9 cellular contexts compared by ENCODE assay signal in genomic region chr18:48924621-48925601, GRCh38. TPM values are rescaled to one million over a fixed set of nuclear protein-coding genes. Genes with fewer than 3 reads are reported as not detected.
DNase-seq lines count a peak whose midpoint lies in the region; ATAC-seq and TF ChIP-seq lines count a peak whose summit lies in the region.
"Had no signal": no experiment of that assay in that cellular context is flagged by ENCODE, and none has a peak within 500 bp of the region (broad histone marks: within the 10 kb centered on the region; RNA-seq: fewer than 3 reads in every experiment).

No MANE protein-coding gene starts in this region.

- H3K36me3 ChIP-seq in liver (ENCODE audit: control insufficient read depth in 4 of 4, insufficient read depth in 3 of 4, low read depth in 1 of 4, low read length in 3 of 4): peaks cover 5 to 15% (median 7%) of the 10 kb centered on the region in 4 donors

- peak overlapping the region; percentile 90 for H3K27ac Mint-ChIP-seq in activated naive CD8-positive, alpha-beta T cell treated with anti-CD3 and anti-CD28 coated beads, Interleukin-2, amount 10 ng/mL, durations not matched to agents 7 days and 5 days

- peak overlapping the region in 1 of 2 donors; percentile 42 for H3K9ac ChIP-seq in liver (ENCODE audit: low read depth in 1 of 2, low read length in 2 of 2)

- no peak for TF ChIP-seq CTCF in liver (IDR thresholded peaks at IDR 0.05; ENCODE audit: low read depth, low read length, missing input control)

- H3K27me3 ChIP-seq in liver (ENCODE audit: control insufficient read depth in 4 of 4, insufficient read depth in 4 of 4, low read length in 3 of 4): no peaks in the 10 kb centered on the region

- H3K9me3 Mint-ChIP-seq in activated naive CD8-positive, alpha-beta T cell treated with anti-CD3 and anti-CD28 coated beads, Interleukin-2, amount 10 ng/mL, durations not matched to agents 7 days and 5 days: no peaks in the 10 kb centered on the region

- POLR2A ChIA-PET in activated naive CD8-positive, alpha-beta T cell treated with anti-CD3 and anti-CD28 coated beads, Interleukin-2, amount 10 ng/mL, durations not matched to agents 7 days and 5 days (lab: Charles Lee): interaction anchor here (0.5 to 3.7 kb wide), 11 partner anchors 8 to 82 kb away, joined by 3 to 21 read pairs (median 3); no protein-coding TSS in a partner anchor

- no peak for ATAC-seq in activated naive CD8-positive, alpha-beta T cell treated with anti-CD3 and anti-CD28 coated beads, Interleukin-2, amount 10 ng/mL, durations not matched to agents 7 days and 5 days (ENCODE audit: low read depth)
- ATAC-seq in GM21381 (IDR thresholded peaks at IDR 0.05; ENCODE audit: unreplicated experiment) (no peak), GM21723 (IDR thresholded peaks at IDR 0.05; ENCODE audit: unreplicated experiment) (no peak), GM18867 (IDR thresholded peaks at IDR 0.05; ENCODE audit: unreplicated experiment) (no peak)

- TF ChIP-seq RAD21 in liver (IDR thresholded peaks at IDR 0.05): no peak

- 34% methylated on average over 18 of the region's 18 CpGs for WGBS in liver

- no peak overlapping the region for H3K4me3 ChIP-seq in liver (ENCODE audit: low read depth in 1 of 3, low read length in 3 of 3)

- peaks cover 73% of the 10 kb centered on the region for H3K4me1 Mint-ChIP-seq in activated naive CD8-positive, alpha-beta T cell treated with anti-CD3 and anti-CD28 coated beads, Interleukin-2, amount 10 ng/mL, durations not matched to agents 7 days and 5 days

- H3K27ac ChIP-seq in liver (ENCODE audit: low read depth in 1 of 2, low read length in 2 of 2) (peak overlapping the region; percentile 58 to 79), substantia nigra (ENCODE audit: low read depth, low read length, poor library complexity, severe bottlenecking) (peak overlapping the region; percentile 59)

- H3K36me3 Mint-ChIP-seq in activated naive CD8-positive, alpha-beta T cell treated with anti-CD3 and anti-CD28 coated beads, Interleukin-2, amount 10 ng/mL, durations not matched to agents 7 days and 5 days: peaks cover 34% of the 10 kb centered on the region

- H3K27me3 Mint-ChIP-seq in activated naive CD8-positive, alpha-beta T cell treated with anti-CD3 and anti-CD28 coated beads, Interleukin-2, amount 10 ng/mL, durations not matched to agents 7 days and 5 days: no peaks in the 10 kb centered on the region

- peak; percentile 19 to 26 for DNase-seq in activated CD4-positive, alpha-beta T cell treated with anti-CD3 and anti-CD28 coated beads for 4 hours
- no peak for DNase-seq in activated CD4-positive, alpha-beta T cell treated with anti-CD3 and anti-CD28 coated beads, Interleukin-2, amount 50 U/mL, for 1 hour
- peak; percentile 61 for DNase-seq in activated naive CD8-positive, alpha-beta T cell treated with anti-CD3 and anti-CD28 coated beads, Interleukin-2, amount 10 ng/mL, durations not matched to agents 7 days and 5 days
- DNase-seq in substantia nigra (lab: John Stamatoyannopoulos, UW): peak in 3 of 49 donors; percentile 27 to 48 (median 31)
- DNase-seq: NCI-H1694 treated with DMSO at 0.1 percent for 48 hours had no signal

- H3K4me1 ChIP-seq in liver (ENCODE audit: control insufficient read depth in 4 of 4, insufficient read depth in 4 of 4, low read length in 3 of 4): peaks cover 27 to 75% (median 60%) of the 10 kb centered on the region in 4 donors

- H3K9me3 ChIP-seq in liver (ENCODE audit: control insufficient read depth in 4 of 4, low read length in 3 of 4): no peaks in the 10 kb centered on the region

- peak overlapping the region; percentile 85 for H3K4me3 Mint-ChIP-seq in activated naive CD8-positive, alpha-beta T cell treated with anti-CD3 and anti-CD28 coated beads, Interleukin-2, amount 10 ng/mL, durations not matched to agents 7 days and 5 days

TF ChIP-seq in liver, 16 proteins besides CTCF, POLR2A, EP300 and RAD21:
- TF ChIP-seq RXRA (IDR thresholded peaks at IDR 0.05) (peak in 1 of 2 donors; percentile 58), GABPA (IDR thresholded peaks at IDR 0.05 in 1 of 2, conservative IDR thresholded peaks at IDR 0.05 in 1 of 2) (no peak), JUND (IDR thresholded peaks at IDR 0.05) (no peak), HNF4A (conservative IDR thresholded peaks at IDR 0.05) (peak in 1 of 2 donors; percentile 52), ZBTB33 (IDR thresholded peaks at IDR 0.05) (no peak)

RNA-seq across cellular contexts. Expression of gene SMAD7, which starts 25.9 kb away (rescaled TPM):
- 10 to 100 TPM; 26.8 to 30.1 TPM for total RNA-seq in activated naive CD8-positive, alpha-beta T cell treated with anti-CD3 and anti-CD28 coated beads, Interleukin-2, amount 10 ng/mL, durations not matched to agents 7 days and 5 days
- total RNA-seq in liver: 10 to 100 TPM in 1 of 2 donors, 1 to 10 TPM in 1; 9.4 to 11.8 TPM
- 10 to 100 TPM in 1 of 2 donors, 1 to 10 TPM in 1; 3.2 to 10.7 TPM for polyA plus RNA-seq in liver
